ENCODE assay signal across 17 cellular contexts in genomic region chr14:99566009-99566389, GRCh38.
DNase-seq lines count a peak whose midpoint lies in the region; ATAC-seq and TF ChIP-seq lines count a peak whose summit lies in the region.
"Had no signal": no experiment of that assay in that cellular context is flagged by ENCODE, and none has a peak within 500 bp of the region (broad histone marks: within the 10 kb centered on the region; RNA-seq: fewer than 3 reads in every experiment).

No MANE protein-coding gene starts in this region.

- no peak for TF ChIP-seq RAD21 in Ishikawa (IDR thresholded peaks at IDR 0.05; ENCODE audit: low read depth)

- DNase-seq in COR-L47 (lab: John Stamatoyannopoulos, UW) (peak; percentile 33), cerebellar cortex (ENCODE audit: low spot score) (peak; percentile 88), SKM-1 (lab: John Stamatoyannopoulos, UW; ENCODE audit: unreplicated experiment) (no peak)
- no peak for DNase-seq in effector memory CD4-positive, alpha-beta T cell
- DNase-seq: activated CD8-positive, alpha-beta memory T cell treated with anti-CD3 and anti-CD28 coated beads, Interleukin-2, amount 10 ng/mL, durations not matched to agents 7 days and 5 days; activated naive CD8-positive, alpha-beta T cell treated with anti-CD3 and anti-CD28 coated beads, Interleukin-2, amount 10 ng/mL, durations not matched to agents 7 days and 5 days; CD8-positive, alpha-beta T cell; foreskin melanocyte; islet precursor cell; NCI-H446 treated with DMSO at 0.1 percent for 48 hours; RPMI8226; T1000 had no signal

- no peaks in the 10 kb centered on the region for H3K36me3 ChIP-seq in muscle layer of colon (ENCODE audit: insufficient read depth, low read length)
- no peaks in the 10 kb centered on the region for H3K36me3 ChIP-seq in effector memory CD4-positive, alpha-beta T cell (ENCODE audit: control insufficient read depth, insufficient read depth, low read length)

- no peaks in the 10 kb centered on the region for H3K9me3 ChIP-seq in muscle layer of colon (ENCODE audit: low read length)
- no peaks in the 10 kb centered on the region for H3K9me3 ChIP-seq in effector memory CD4-positive, alpha-beta T cell (ENCODE audit: control insufficient read depth, low read length)

- ATAC-seq in GM18517 (IDR thresholded peaks at IDR 0.05; ENCODE audit: unreplicated experiment) (no peak), GM21360 (IDR thresholded peaks at IDR 0.05; ENCODE audit: unreplicated experiment) (no peak)
- ATAC-seq: activated CD8-positive, alpha-beta memory T cell treated with anti-CD3 and anti-CD28 coated beads, Interleukin-2, amount 10 ng/mL, durations not matched to agents 7 days and 5 days; CD8-positive, alpha-beta T cell; sciatic nerve had no signal

- H3K27me3 ChIP-seq in muscle layer of colon (ENCODE audit: control insufficient read depth in 1 of 2, insufficient read depth in 2 of 2, low read length in 2 of 2): no peaks in the 10 kb centered on the region
- H3K27me3 ChIP-seq in effector memory CD4-positive, alpha-beta T cell (replicated peaks; ENCODE audit: control insufficient read depth, insufficient read depth, low read length, poor library complexity, severe bottlenecking): no peaks in the 10 kb centered on the region

- H3K4me3 ChIP-seq in muscle layer of colon (ENCODE audit: low read depth in 1 of 2, low read length in 2 of 2): no peak overlapping the region
- no peak overlapping the region for H3K4me3 ChIP-seq in effector memory CD4-positive, alpha-beta T cell (ENCODE audit: insufficient read depth, low read depth, low read length, poor library complexity, severe bottlenecking)

- no peak overlapping the region for H3K9ac ChIP-seq in muscle layer of colon (ENCODE audit: low read length)

- no peak for TF ChIP-seq EP300 in Ishikawa (IDR thresholded peaks at IDR 0.05; ENCODE audit: borderline replicate concordance)

- H3K27ac ChIP-seq in muscle layer of colon (ENCODE audit: low read depth, low read length): peak overlapping the region; percentile 94
- H3K27ac ChIP-seq in effector memory CD4-positive, alpha-beta T cell (ENCODE audit: insufficient read depth, low read length, poor library complexity, severe bottlenecking): no peak overlapping the region

- H3K4me1 ChIP-seq in muscle layer of colon (ENCODE audit: insufficient read depth, low read length): peaks cover 100% of the 10 kb centered on the region
- H3K4me1 ChIP-seq in effector memory CD4-positive, alpha-beta T cell (ENCODE audit: control insufficient read depth, insufficient read depth, low read length, poor library complexity, severe bottlenecking): no peaks in the 10 kb centered on the region

TF ChIP-seq in Ishikawa, 13 proteins besides CTCF, POLR2A, EP300 and RAD21:
- TF ChIP-seq MAX (IDR thresholded peaks at IDR 0.05) (peak; percentile 30; the same call in 1 of the 2 replicates), NFIC (IDR thresholded peaks at IDR 0.05) (0 out of 2 replicates have a peak, but pooled peaks have one; percentile 7), TCF12 (IDR thresholded peaks at IDR 0.05; ENCODE audit: low read depth) (no peak), TAF1 (IDR thresholded peaks at IDR 0.05; ENCODE audit: low read depth) (no peak)

Comparison
In these comparisons a context has a peak if more than half of its experiments do, and no peak if none do; other contexts are left out.
1. DNase-seq: peak in COR-L47 (single experiment) and cerebellar cortex (single experiment); none in SKM-1 (single experiment) and effector memory CD4-positive, alpha-beta T cell (0 of 3).